Comparison of ENCODE assay signal across 8 cellular contexts in the genomic region with DNA sequence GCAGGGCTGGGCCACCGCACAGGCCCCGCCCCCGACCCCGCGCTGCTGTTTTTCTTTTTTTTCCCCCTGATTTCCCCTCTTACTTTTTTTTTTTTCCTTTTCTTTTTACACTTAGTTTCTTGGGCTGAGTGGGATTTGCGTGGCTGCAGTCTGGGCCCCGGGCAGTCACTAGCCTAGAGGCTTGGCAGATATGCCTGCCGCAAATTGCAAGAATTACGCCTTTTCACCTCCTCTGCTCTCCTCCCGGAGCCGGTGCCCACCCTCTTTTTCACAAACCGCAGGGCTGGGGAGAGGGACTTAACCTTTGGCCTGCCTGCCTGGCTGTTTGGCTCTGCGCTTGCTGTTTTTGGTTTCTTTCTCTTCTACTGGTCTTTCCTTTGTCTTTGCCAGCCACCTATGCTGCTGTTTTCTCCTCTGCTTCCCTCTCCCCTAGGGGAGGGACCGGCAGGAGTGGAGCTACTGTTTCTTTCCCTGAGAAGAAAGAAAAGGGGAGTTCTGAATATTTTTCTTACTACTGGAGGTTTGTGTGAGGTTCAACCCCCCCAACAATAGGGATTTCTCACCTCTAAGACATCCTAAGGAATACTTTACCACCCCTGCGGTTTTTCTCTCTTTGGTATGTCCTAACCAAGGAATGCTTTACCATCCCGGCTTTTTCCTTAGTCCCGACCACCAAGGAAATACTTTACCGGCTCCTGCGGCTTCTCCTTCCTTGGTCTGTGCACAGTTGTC.
DNase-seq lines count a peak whose midpoint lies in the region; ATAC-seq and TF ChIP-seq lines count a peak whose summit lies in the region.

No MANE protein-coding gene starts in this region.

- CTCF ChIA-PET in RWPE1 (lab: Yijun Ruan, JAX): no interaction called here

- no peak for TF ChIP-seq POLR2A in erythroblast (IDR thresholded peaks at IDR 0.05; ENCODE audit: low read length)

- peaks cover 0 to 10% of the 10 kb centered on the region in 2 donors for H3K4me1 ChIP-seq in muscle layer of duodenum (ENCODE audit: control insufficient read depth in 1 of 2, insufficient read depth in 2 of 2, low read length in 2 of 2)

- DNase-seq in GM04503 (ENCODE audit: low read depth): peak; percentile 66
- peak; percentile 30 for DNase-seq in RWPE1 (ENCODE audit: low spot score)
- DNase-seq in erythroblast (lab: John Stamatoyannopoulos, UW): peak; percentile 64 to 66

- H3K9me3 ChIP-seq in muscle layer of duodenum (ENCODE audit: control insufficient read depth in 1 of 2, low read length in 2 of 2): no peaks in the 10 kb centered on the region

- no peak for ATAC-seq in GM19455 (IDR thresholded peaks at IDR 0.05; ENCODE audit: unreplicated experiment)
- no peak for ATAC-seq in GM21360 (IDR thresholded peaks at IDR 0.05; ENCODE audit: unreplicated experiment)
- ATAC-seq in GM18907 (IDR thresholded peaks at IDR 0.05; ENCODE audit: unreplicated experiment): no peak
- no peak for ATAC-seq in HG02642 (IDR thresholded peaks at IDR 0.05; ENCODE audit: poor library complexity, unreplicated experiment)

- peak overlapping the region; percentile 72 to 77 for H3K4me3 ChIP-seq in muscle layer of duodenum (ENCODE audit: low read depth in 1 of 2, low read length in 2 of 2)

- no peaks in the 10 kb centered on the region for H3K27me3 ChIP-seq in muscle layer of duodenum (ENCODE audit: low read depth, low read length)

- H3K36me3 ChIP-seq in muscle layer of duodenum (ENCODE audit: control insufficient read depth in 1 of 2, insufficient read depth in 2 of 2, low read length in 2 of 2): peaks cover 12 to 21% of the 10 kb centered on the region in 2 donors

- H3K27ac ChIP-seq in RWPE1: peak overlapping the region; percentile 93
- peak overlapping the region; percentile 83 for H3K27ac ChIP-seq in muscle layer of duodenum (ENCODE audit: low read length)

- POLR2A ChIA-PET in RWPE1 (lab: Yijun Ruan, JAX; ENCODE audit: low non-redundant PET): interaction anchor here (0.6 kb wide), 2 partner anchors 11 to 60 kb away, joined by 3 to 4 read pairs; no protein-coding TSS in a partner anchor

- no peak for TF ChIP-seq CTCF in RWPE1 (conservative IDR thresholded peaks at IDR 0.05; ENCODE audit: low read depth)
